ENCODE assay signal across 15 cellular contexts in the genomic region with DNA sequence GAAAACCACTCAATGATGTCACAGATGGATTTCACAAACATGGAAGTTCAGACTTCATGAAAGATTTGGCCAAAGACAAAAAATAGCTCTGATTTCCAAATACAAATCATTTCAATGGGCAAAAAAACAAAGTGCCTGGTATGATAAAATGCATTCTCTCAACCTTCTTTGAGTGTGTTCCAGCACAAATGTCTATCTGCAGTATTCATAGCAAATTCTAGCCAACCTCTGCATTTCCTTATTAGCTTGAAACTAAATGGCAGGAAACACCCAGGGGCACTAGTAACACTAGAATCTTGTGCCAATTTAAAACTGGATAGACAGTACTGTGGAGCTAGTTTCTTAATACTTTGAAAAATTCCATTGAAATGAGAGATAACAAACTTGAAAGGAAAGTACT. TPM values are rescaled to one million over a fixed set of nuclear protein-coding genes. Genes with fewer than 3 reads are reported as not detected.
A peak's percentile ranks its signal among the peaks of the same experiment; 100 is the strongest.
DNase-seq lines count a peak whose midpoint lies in the region; FAIRE-seq and TF ChIP-seq lines count a peak whose summit lies in the region.
"Had no signal": no experiment of that assay in that cellular context is flagged by ENCODE, and none has a peak within 500 bp of the region (broad histone marks: within the 10 kb centered on the region; RNA-seq: fewer than 3 reads in every experiment).

No MANE protein-coding gene starts in this region.

- H2AFZ ChIP-seq in endothelial cell of umbilical vein (ENCODE audit: low read depth, low read length): no peak overlapping the region
- H2AFZ ChIP-seq in smooth muscle cell (ENCODE audit: low read depth): no peak overlapping the region
- H2AFZ ChIP-seq: GM23338, PC-9 had no signal

- TF ChIP-seq EP300 in transverse colon (IDR thresholded peaks at IDR 0.05; ENCODE audit: low read depth): no peak

- BruUV-seq in endothelial cell of umbilical vein (replicated peaks; lab: Mats Ljungman, UMichigan): no TSS peak

- H3K4me2 ChIP-seq in endothelial cell of umbilical vein (ENCODE audit: insufficient read depth, low read length) (no peak overlapping the region), smooth muscle cell (no peak overlapping the region)
- H3K4me2 ChIP-seq: GM23338, PC-9, SK-N-SH had no signal

- H3K79me2 ChIP-seq in endothelial cell of umbilical vein (ENCODE audit: control insufficient read depth, insufficient read depth, low read length): no peaks in the 10 kb centered on the region
- H3K79me2 ChIP-seq in smooth muscle cell (ENCODE audit: low read depth): no peaks in the 10 kb centered on the region

- no peaks in the 10 kb centered on the region for H3K36me3 ChIP-seq in endothelial cell of umbilical vein (ENCODE audit: control insufficient read depth in 2 of 2, extremely low read depth in 1 of 2, insufficient read depth in 2 of 2, low read length in 2 of 2)
- H3K36me3 ChIP-seq in smooth muscle cell (ENCODE audit: low read depth): no peaks in the 10 kb centered on the region
- H3K36me3 ChIP-seq in right atrium auricular region: no peaks in the 10 kb centered on the region
- no peaks in the 10 kb centered on the region for H3K36me3 ChIP-seq in transverse colon

- DNase-seq in AG08395 (ENCODE audit: low spot score) (peak; percentile 63), NCI-H226 (peak; percentile 13), endothelial cell of umbilical vein (ENCODE audit: low read depth, low spot score) (peak; percentile 42), foreskin melanocyte (peak; percentile 44), NCI-H1694 (lab: John Stamatoyannopoulos, UW) (no peak), smooth muscle cell (lab: John Stamatoyannopoulos, UW; ENCODE audit: unreplicated experiment) (no peak), right atrium auricular region (ENCODE audit: low spot score) (no peak), transverse colon (no peak)
- DNase-seq: CD4-positive, CD25-positive, alpha-beta regulatory T cell; NCI-H1092; SK-N-SH had no signal

- TF ChIP-seq CTCF in endothelial cell of umbilical vein (IDR thresholded peaks at IDR 0.05; ENCODE audit: extremely low read depth in 1 of 2, insufficient read depth in 1 of 2, low read depth in 1 of 2, low read length in 2 of 2) (no peak), smooth muscle cell (IDR thresholded peaks at IDR 0.05; ENCODE audit: borderline replicate concordance, insufficient read depth, poor library complexity, severe bottlenecking) (no peak), right atrium auricular region (IDR thresholded peaks at IDR 0.05) (no peak), transverse colon (IDR thresholded peaks at IDR 0.05) (no peak)

- H3K27ac ChIP-seq in endothelial cell of umbilical vein (ENCODE audit: insufficient read depth, low read depth, low read length) (no peak overlapping the region), smooth muscle cell (ENCODE audit: low read depth) (no peak overlapping the region), right atrium auricular region (no peak overlapping the region), transverse colon (no peak overlapping the region)
- H3K27ac ChIP-seq: PC-9 had no signal

- FAIRE-seq in endothelial cell of umbilical vein (lab: Jason Lieb, UNC): no peak

- no peak overlapping the region for H3K9ac ChIP-seq in endothelial cell of umbilical vein (replicated peaks; ENCODE audit: extremely low read depth, insufficient read depth, low read length)
- H3K9ac ChIP-seq in smooth muscle cell (ENCODE audit: low read depth): no peak overlapping the region
- H3K9ac ChIP-seq: SK-N-SH had no signal

- in situ Hi-C loops in transverse colon (cut with MboI; ENCODE audit: low pct_ligation_motif_present in 1 of 4, low pct_unique_long_range_greater_than_20kb in 1 of 4, low sequenced_read_pairs in 3 of 4): no loop called here

- POLR2A ChIA-PET in endothelial cell of umbilical vein (lab: Charles Lee): no interaction called here

- no peaks in the 10 kb centered on the region for H4K20me1 ChIP-seq in endothelial cell of umbilical vein (replicated peaks; ENCODE audit: control insufficient read depth, extremely low read depth, insufficient read depth, low read length)
- H4K20me1 ChIP-seq in smooth muscle cell (ENCODE audit: low read depth): no peaks in the 10 kb centered on the region

- intact Hi-C loops in endothelial cell of umbilical vein (cut with micrococcal nuclease) (no loop called here), transverse colon (cut with DNase I; ENCODE audit: low total_unique reads) (no loop called here)

- H3K27me3 ChIP-seq in endothelial cell of umbilical vein (ENCODE audit: control insufficient read depth in 2 of 2, insufficient read depth in 2 of 2, low read length in 2 of 2) (peaks cover 2% of the 10 kb centered on the region in 2 experiments), smooth muscle cell (ENCODE audit: low read depth) (no peaks in the 10 kb centered on the region), right atrium auricular region (no peaks in the 10 kb centered on the region), transverse colon (no peaks in the 10 kb centered on the region)

- TF ChIP-seq POLR2A in endothelial cell of umbilical vein (IDR thresholded peaks at IDR 0.05; ENCODE audit: low read depth, low read length): no peak
- no peak for TF ChIP-seq POLR2A in transverse colon (IDR thresholded peaks at IDR 0.05)

- no peaks in the 10 kb centered on the region for H3K9me1 ChIP-seq in endothelial cell of umbilical vein (replicated peaks; ENCODE audit: control insufficient read depth, extremely low read depth, insufficient read depth, low read length)

- no peak overlapping the region for H3K4me3 ChIP-seq in endothelial cell of umbilical vein (replicated peaks in 1 of 3; ENCODE audit: insufficient read depth in 1 of 3, low read depth in 1 of 3, low read length in 3 of 3)
- H3K4me3 ChIP-seq in smooth muscle cell: no peak overlapping the region
- no peak overlapping the region for H3K4me3 ChIP-seq in right atrium auricular region
- no peak overlapping the region for H3K4me3 ChIP-seq in transverse colon
- H3K4me3 ChIP-seq: GM23338, PC-9 had no signal

- no peaks in the 10 kb centered on the region for H3F3A ChIP-seq in smooth muscle cell (ENCODE audit: low read depth)

- dilution Hi-C loops in endothelial cell of umbilical vein (cut with MboI; ENCODE audit: extremely low pct_ligation_motif_present, low sequenced_read_pairs): no loop called here

- CTCF ChIA-PET in endothelial cell of umbilical vein (lab: Charles Lee): no interaction called here

- H3K4me1 ChIP-seq in endothelial cell of umbilical vein (ENCODE audit: control insufficient read depth, extremely low read depth, insufficient read depth, low read length): no peaks in the 10 kb centered on the region
- no peaks in the 10 kb centered on the region for H3K4me1 ChIP-seq in smooth muscle cell (ENCODE audit: low read depth)
- H3K4me1 ChIP-seq in right atrium auricular region: no peaks in the 10 kb centered on the region
- H3K4me1 ChIP-seq in transverse colon: no peaks in the 10 kb centered on the region

- H3K9me3 ChIP-seq in endothelial cell of umbilical vein (replicated peaks; ENCODE audit: control insufficient read depth, insufficient read depth, low read length) (no peaks in the 10 kb centered on the region), smooth muscle cell (replicated peaks; ENCODE audit: low read depth) (no peaks in the 10 kb centered on the region), right atrium auricular region (no peaks in the 10 kb centered on the region), transverse colon (no peaks in the 10 kb centered on the region)
- H3K9me3 ChIP-seq: SK-N-SH had no signal

TF ChIP-seq in endothelial cell of umbilical vein, 7 proteins besides CTCF, POLR2A, EP300 and RAD21:
- TF ChIP-seq EZH2 (IDR thresholded peaks at IDR 0.05; ENCODE audit: borderline replicate concordance, low read depth, low read length, severe bottlenecking) (no peak), JUN (IDR thresholded peaks at IDR 0.05; ENCODE audit: borderline replicate concordance, insufficient read depth, insufficient read length, low read depth) (no peak), FOS (IDR thresholded peaks at IDR 0.05; ENCODE audit: borderline replicate concordance, insufficient read depth, low read length) (no peak), GATA2 (IDR thresholded peaks at IDR 0.05; ENCODE audit: insufficient read depth, insufficient read length, low read depth, low read length) (no peak), MAX (IDR thresholded peaks at IDR 0.05; ENCODE audit: insufficient read depth, insufficient read length) (no peak), MYC (IDR thresholded peaks at IDR 0.05; ENCODE audit: low read depth, low read length) (no peak), POLR2AphosphoS5 (IDR thresholded peaks at IDR 0.05; ENCODE audit: insufficient read depth, low read depth, low read length) (no peak)

RNA-seq across cellular contexts. Expression of gene NAPG, which starts 28.5 kb away (rescaled TPM):
- 34.1 and 34.7 TPM in 2 replicates for total RNA-seq in endothelial cell of umbilical vein
- polyA plus RNA-seq in endothelial cell of umbilical vein: 8.3 and 10.8 TPM in 2 replicates
- polyA plus RNA-seq in endothelial cell of umbilical vein (2011; cell fraction: cytosol; rRNA removed): 10.3 and 11.8 TPM in 2 replicates
- polyA plus RNA-seq in endothelial cell of umbilical vein (2011; cell fraction: nucleus; rRNA removed): 42.0 and 58.8 TPM in 2 replicates
- polyA plus RNA-seq in endothelial cell of umbilical vein (2012): 15.6 and 21.4 TPM in 2 replicates
- 12.3 and 20.7 TPM in 2 replicates for polyA minus RNA-seq in endothelial cell of umbilical vein
- 9.3 TPM for polyA minus RNA-seq in endothelial cell of umbilical vein (2011; cell fraction: cytosol; rRNA and poly(A)+ RNA removed)
- polyA minus RNA-seq in endothelial cell of umbilical vein (2011; cell fraction: nucleus; rRNA and poly(A)+ RNA removed): 47.4 and 61.3 TPM in 2 replicates
- 57.4 and 62.9 TPM in 2 replicates for total RNA-seq in smooth muscle cell
- polyA plus RNA-seq in smooth muscle cell: 30.2 and 33.7 TPM in 2 replicates
- 10 to 100 TPM; 39.0 to 43.5 TPM for total RNA-seq in right atrium auricular region
- total RNA-seq in transverse colon: 10 to 100 TPM; 28.9 to 47.5 (median 41.1) TPM

RNA-seq across cellular contexts. Expression of gene APCDD1, which starts 42.9 kb away (rescaled TPM):
- 0.35 and 0.95 TPM in 2 replicates for total RNA-seq in endothelial cell of umbilical vein
- 1.4 and 1.5 TPM in 2 replicates for polyA plus RNA-seq in endothelial cell of umbilical vein
- 0.52 and 0.81 TPM in 2 replicates for polyA plus RNA-seq in endothelial cell of umbilical vein (2011; cell fraction: cytosol; rRNA removed)
- polyA plus RNA-seq in endothelial cell of umbilical vein (2011; cell fraction: nucleus; rRNA removed): 1.0 and 1.1 TPM in 2 replicates
- 0.58 and 1.0 TPM in 2 replicates for polyA plus RNA-seq in endothelial cell of umbilical vein (2012)
- polyA minus RNA-seq in endothelial cell of umbilical vein: 0.44 and 3.2 TPM in 2 replicates
- not detected for polyA minus RNA-seq in endothelial cell of umbilical vein (2011; cell fraction: cytosol; rRNA and poly(A)+ RNA removed)
- polyA minus RNA-seq in endothelial cell of umbilical vein (2011; cell fraction: nucleus; rRNA and poly(A)+ RNA removed): 1.1 and 1.3 TPM in 2 replicates
- total RNA-seq in smooth muscle cell: 15.0 and 17.3 TPM in 2 replicates
- polyA plus RNA-seq in smooth muscle cell: 23.1 and 24.5 TPM in 2 replicates
- 10 to 100 TPM; 53.3 to 73.2 TPM for total RNA-seq in right atrium auricular region
- 10 to 100 TPM in 1 of 4 donors, 1 to 10 TPM in 3; 2.6 to 10.8 (median 8.3) TPM for total RNA-seq in transverse colon
- total RNA-seq: A172; CD4-positive, CD25-positive, alpha-beta regulatory T cell; G401; PC-9 had no signal
- polyA plus RNA-seq: CD4-positive, CD25-positive, alpha-beta regulatory T cell had no signal

Comparison
In these comparisons a context has a peak if more than half of its experiments do, and no peak if none do; other contexts are left out.
1. DNase-seq: peak in AG08395 (single experiment), NCI-H226 (single experiment), endothelial cell of umbilical vein (single experiment) and foreskin melanocyte (single experiment); none in NCI-H1694 (single experiment), smooth muscle cell (single experiment), right atrium auricular region (single experiment) and transverse colon (single experiment).